9 cellular contexts compared by ENCODE assay signal in the genomic region with DNA sequence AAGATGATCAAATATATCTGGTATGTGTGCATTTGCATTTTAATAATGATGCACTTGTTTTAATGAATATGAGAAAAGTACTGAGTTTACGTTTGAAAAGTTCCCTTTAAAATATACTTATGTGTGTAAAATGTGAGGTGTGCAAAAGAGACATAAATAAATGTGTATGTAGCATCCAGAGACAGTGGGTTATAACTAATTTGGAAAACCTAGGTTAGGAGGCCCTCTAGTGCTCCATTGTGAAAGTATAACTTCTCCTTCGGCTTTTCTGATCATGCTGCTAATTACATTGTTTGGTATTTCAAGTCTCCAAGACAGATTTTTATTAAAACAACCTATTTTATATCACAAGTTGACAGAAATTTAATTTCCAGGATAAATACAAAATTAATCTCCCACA. TPM values are rescaled to one million over a fixed set of nuclear protein-coding genes. Genes with fewer than 3 reads are reported as not detected.
DNase-seq lines count a peak whose midpoint lies in the region; ATAC-seq and TF ChIP-seq lines count a peak whose summit lies in the region.
"Had no signal": no experiment of that assay in that cellular context is flagged by ENCODE, and none has a peak within 500 bp of the region (broad histone marks: within the 10 kb centered on the region; RNA-seq: fewer than 3 reads in every experiment).

No MANE protein-coding gene starts in this region.

- H2AFZ ChIP-seq in GM23248 = no peak overlapping the region

- H3K27me3 Mint-ChIP-seq in activated B cell treated with CpG ODN at 0.5 μM for 24 hours = no peaks in the 10 kb centered on the region

- no peaks in the 10 kb centered on the region for H4K20me1 ChIP-seq in GM23248 (ENCODE audit: insufficient read depth)

- no peaks in the 10 kb centered on the region for H3K79me2 ChIP-seq in GM23248 (ENCODE audit: insufficient read depth)

- no peak overlapping the region for H3K4me3 Mint-ChIP-seq in activated B cell treated with CpG ODN at 0.5 μM for 24 hours

- H3K4me2 ChIP-seq in GM23248 (ENCODE audit: unreplicated experiment) = no peak overlapping the region

- no peaks in the 10 kb centered on the region for H3K36me3 Mint-ChIP-seq in activated B cell treated with CpG ODN at 0.5 μM for 24 hours (ENCODE audit: low read depth)

- no peaks in the 10 kb centered on the region for H3K36me3 ChIP-seq in GM23248 (ENCODE audit: low read depth)

- H3K9me3 Mint-ChIP-seq in activated B cell treated with CpG ODN at 0.5 μM for 24 hours = no peaks in the 10 kb centered on the region

- H3K9me3 ChIP-seq in GM23248 (ENCODE audit: low read depth) = no peaks in the 10 kb centered on the region

- no peak for DNase-seq in GM12864 (ENCODE audit: low read depth)
- peak; percentile 65 for DNase-seq in GM23248
- peak; percentile 77 for DNase-seq in NAMALWA (ENCODE audit: low spot score)
- no peak for DNase-seq in activated B cell treated with CpG ODN at 0.5 μM for 24 hours
- peak; percentile 28 for DNase-seq in kidney glomerular epithelial cell (lab: John Stamatoyannopoulos, UW)
- DNase-seq in GF-D8 (lab: John Stamatoyannopoulos, UW) = no peak
- no peak for DNase-seq in activated CD4-positive, alpha-beta T cell treated with anti-CD3 and anti-CD28 coated beads, Interleukin-2, amount 50 U/mL, for 1 hour

- TF ChIP-seq CTCF in GM12864 (IDR thresholded peaks at IDR 0.05; ENCODE audit: low read depth, low read length, missing control alignments) (peak; percentile 54), activated B cell treated with CpG ODN at 0.5 μM for 24 hours (IDR thresholded peaks at IDR 0.05) (no peak)

- peaks cover 29% of the 10 kb centered on the region for H3K27me3 ChIP-seq in GM23248 (replicated peaks; ENCODE audit: insufficient read depth)

- H3K9me2 ChIP-seq in GM23248 (ENCODE audit: insufficient read depth) = no peaks in the 10 kb centered on the region

- no peaks in the 10 kb centered on the region for H3F3A ChIP-seq in GM23248 (ENCODE audit: insufficient read depth)

- ATAC-seq in activated B cell treated with CpG ODN at 0.5 μM for 24 hours (ENCODE audit: low read depth) (peak; percentile 71), GM18873 (IDR thresholded peaks at IDR 0.05; ENCODE audit: low FRiP score, unreplicated experiment) (no peak)

- POLR2A ChIA-PET in activated B cell treated with CpG ODN at 0.5 μM for 24 hours (lab: Charles Lee) = interaction anchor here (0.5 to 1.4 kb wide), 2 partner anchors 73 to 220 kb away, joined by 3 to 11 read pairs; no protein-coding TSS in a partner anchor

- in situ Hi-C loops in GM23248 (cut with MboI) = no loop called here

- no peak overlapping the region for H3K27ac ChIP-seq in GM23248

- H3K4me1 Mint-ChIP-seq in activated B cell treated with CpG ODN at 0.5 μM for 24 hours = no peaks in the 10 kb centered on the region

- CTCF ChIA-PET in activated B cell treated with CpG ODN at 0.5 μM for 24 hours (lab: Charles Lee) = interaction anchor here (0.9 to 6.7 kb wide), 10 partner anchors 10 to 380 kb away, joined by 3 to 97 read pairs (median 4); no protein-coding TSS in a partner anchor

- H3K4me1 ChIP-seq in GM23248 (ENCODE audit: insufficient read depth) = no peaks in the 10 kb centered on the region

- no peak overlapping the region for H3K9ac ChIP-seq in GM23248

- H3K27ac Mint-ChIP-seq in activated B cell treated with CpG ODN at 0.5 μM for 24 hours = no peak overlapping the region

- H3K4me3 ChIP-seq in GM12864 (ENCODE audit: low read depth, low read length) (no peak overlapping the region), GM23248 (no peak overlapping the region)

- intact Hi-C loops in activated B cell treated with CpG ODN at 0.5 μM for 24 hours (cut with micrococcal nuclease) = loop anchor here (1.0 to 10.0 kb wide), 5 partner anchors 63 to 1691 kb away; no protein-coding TSS in a partner anchor

- WGBS in GM23248 (ENCODE audit: low coverage in 1 of 2, low lambda C conversion rate in 2 of 2, missing lambda C conversion rate in 2 of 2), 2 experiments = 2 to 5% methylated on average over 2 of the region's 2 CpGs

RNA-seq across cellular contexts. Expression of a gene that starts 30.1 kb away (rescaled TPM):
- total RNA-seq in GM23248 (2014; rRNA removed; shearing (Covaris generic)) = not detected in 2 replicates
- polyA plus RNA-seq in GM23248 (2016; fragmentation: Nextera tagmentation; extraction: Ambion mirVana) = not detected in 2 replicates
- total RNA-seq in activated B cell treated with CpG ODN at 0.5 μM for 24 hours = not detected in 2 replicates
- total RNA-seq: skeletal muscle tissue had no signal

Comparison
In these comparisons a context has a peak if more than half of its experiments do, and no peak if none do; other contexts are left out.
1. DNase-seq: peak in GM23248 (single experiment), NAMALWA (single experiment) and kidney glomerular epithelial cell (single experiment); none in GM12864 (single experiment), activated B cell treated with CpG ODN at 0.5 μM for 24 hours (single experiment), GF-D8 (single experiment) and activated CD4-positive, alpha-beta T cell treated with anti-CD3 and anti-CD28 coated beads, Interleukin-2, amount 50 U/mL, for 1 hour (single experiment).